9 cellular contexts compared by ENCODE assay signal in the genomic region with DNA sequence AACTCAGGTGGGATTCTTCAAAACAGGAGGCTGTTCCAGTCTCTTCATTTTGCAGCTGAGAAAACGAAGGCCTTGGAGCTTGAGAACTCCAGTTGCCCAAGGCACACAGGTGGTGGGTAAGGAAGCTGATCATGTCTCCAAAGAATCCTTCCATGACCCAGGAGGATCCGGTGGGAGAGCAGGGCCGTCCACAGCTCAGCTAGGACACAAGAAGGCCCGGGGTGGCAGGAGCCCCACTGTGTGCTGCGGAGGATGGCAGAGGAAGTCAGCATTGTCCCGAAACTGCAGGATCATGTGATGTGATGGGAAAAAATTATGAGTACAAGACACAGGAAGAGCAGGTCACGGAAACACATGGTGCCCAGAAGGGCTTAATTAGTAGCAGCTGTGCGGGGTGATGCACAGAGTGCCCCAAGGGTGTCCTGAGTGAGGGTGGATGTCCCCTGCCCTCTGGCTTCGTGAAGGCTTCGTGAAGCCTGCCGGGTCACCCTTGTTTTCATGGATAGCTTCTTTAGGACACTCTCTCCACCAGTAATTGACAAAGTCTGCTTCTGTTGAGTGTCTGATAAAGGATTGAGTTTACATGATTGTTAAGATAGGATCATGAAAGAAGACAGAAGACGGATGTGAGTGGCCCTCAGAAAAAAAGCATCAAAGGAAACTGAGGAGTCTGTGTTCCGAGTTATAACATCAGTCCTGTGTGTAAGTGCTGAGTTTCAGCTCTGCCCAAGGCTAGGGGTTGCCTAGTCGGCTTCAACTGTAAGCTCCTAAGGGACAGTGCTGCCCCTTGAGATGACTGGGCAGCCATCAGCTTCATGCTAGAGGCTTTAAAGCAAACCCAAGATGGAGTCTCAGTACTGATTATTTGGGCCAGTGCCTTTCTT. TPM values are rescaled to one million over a fixed set of nuclear protein-coding genes. Genes with fewer than 3 reads are reported as not detected.
DNase-seq lines count a peak whose midpoint lies in the region; ATAC-seq and TF ChIP-seq lines count a peak whose summit lies in the region.
"Had no signal": no experiment of that assay in that cellular context is flagged by ENCODE, and none has a peak within 500 bp of the region (broad histone marks: within the 10 kb centered on the region; RNA-seq: fewer than 3 reads in every experiment).

No MANE protein-coding gene starts in this region.

- H3K79me2 ChIP-seq in parathyroid adenoma, result no peaks in the 10 kb centered on the region

- H3K9me3 Mint-ChIP-seq in endodermal cell, result no peaks in the 10 kb centered on the region
- H3K9me3 Mint-ChIP-seq in activated CD4-positive, alpha-beta T cell treated with anti-CD3 and anti-CD28 coated beads for 36 hours (ENCODE audit: low read depth), result no peaks in the 10 kb centered on the region
- H3K9me3 Mint-ChIP-seq in activated T-helper 1 cell treated with anti-CD3 and anti-CD28 coated beads, Interleukin-12 subunit alpha, Interleukin-12 subunit beta, Interleukin-2, Interleukin-4 antibody, amounts not matched to agents 30 ng/mL and 10 ng/mL and 1 ng/mL, durations not matched to agents 14 hours and 24 hours and 36 hours, result no peaks in the 10 kb centered on the region

- H3K4me3 Mint-ChIP-seq in endodermal cell, result no peak overlapping the region
- H3K4me3 Mint-ChIP-seq in activated CD4-positive, alpha-beta T cell treated with anti-CD3 and anti-CD28 coated beads for 36 hours, result no peak overlapping the region
- no peak overlapping the region for H3K4me3 Mint-ChIP-seq in activated T-helper 1 cell treated with anti-CD3 and anti-CD28 coated beads, Interleukin-12 subunit alpha, Interleukin-12 subunit beta, Interleukin-2, Interleukin-4 antibody, amounts not matched to agents 30 ng/mL and 10 ng/mL and 1 ng/mL, durations not matched to agents 14 hours and 24 hours and 36 hours

- no peak overlapping the region for H3K27ac Mint-ChIP-seq in endodermal cell
- H3K27ac Mint-ChIP-seq in activated CD4-positive, alpha-beta T cell treated with anti-CD3 and anti-CD28 coated beads for 36 hours, result no peak overlapping the region
- no peak overlapping the region for H3K27ac Mint-ChIP-seq in activated T-helper 1 cell treated with anti-CD3 and anti-CD28 coated beads, Interleukin-12 subunit alpha, Interleukin-12 subunit beta, Interleukin-2, Interleukin-4 antibody, amounts not matched to agents 30 ng/mL and 10 ng/mL and 1 ng/mL, durations not matched to agents 14 hours and 24 hours and 36 hours

- peaks cover 23% of the 10 kb centered on the region for H3K4me1 Mint-ChIP-seq in endodermal cell
- peaks cover 12% of the 10 kb centered on the region for H3K4me1 Mint-ChIP-seq in activated CD4-positive, alpha-beta T cell treated with anti-CD3 and anti-CD28 coated beads for 36 hours
- peaks cover 5% of the 10 kb centered on the region for H3K4me1 Mint-ChIP-seq in activated T-helper 1 cell treated with anti-CD3 and anti-CD28 coated beads, Interleukin-12 subunit alpha, Interleukin-12 subunit beta, Interleukin-2, Interleukin-4 antibody, amounts not matched to agents 30 ng/mL and 10 ng/mL and 1 ng/mL, durations not matched to agents 14 hours and 24 hours and 36 hours (ENCODE audit: low read depth)

- H3K9me3 ChIP-seq in IMR-90 (ENCODE audit: control insufficient read depth, insufficient read depth, low read length), result no peaks in the 10 kb centered on the region
- H3K9me3 ChIP-seq in endodermal cell (ENCODE audit: control insufficient read depth, low read length), result no peaks in the 10 kb centered on the region
- H3K9me3 ChIP-seq in parathyroid adenoma (ENCODE audit: control insufficient read depth, low read length), result no peaks in the 10 kb centered on the region
- H3K9me3 ChIP-seq: adrenal gland had no signal

- peaks cover 3 to 8% of the 10 kb centered on the region in 2 experiments; a peak in 2 of 4 replicates for H3K79me1 ChIP-seq in IMR-90 (ENCODE audit: low read depth in 1 of 2, low read length in 2 of 2)

- DNase-seq in IMR-90 (peak; percentile 43), endodermal cell (peak; percentile 57), NCI-H1436 (lab: John Stamatoyannopoulos, UW) (no peak)
- no peak for DNase-seq in activated CD4-positive, alpha-beta T cell treated with anti-CD3 and anti-CD28 coated beads for 36 hours
- DNase-seq in activated T-cell treated with anti-CD3 and anti-CD28 coated beads, Interleukin-2, amount 50 U/mL, for 48 hours, result no peak
- DNase-seq in activated T-helper 1 cell treated with anti-CD3 and anti-CD28 coated beads, Interleukin-12 subunit alpha, Interleukin-12 subunit beta, Interleukin-2, Interleukin-4 antibody, amounts not matched to agents 30 ng/mL and 10 ng/mL and 1 ng/mL, durations not matched to agents 14 hours and 24 hours and 36 hours (ENCODE audit: low spot score), result no peak

- H4K8ac ChIP-seq in IMR-90 (ENCODE audit: low read depth in 2 of 2, low read length in 2 of 2), result peak overlapping the region; percentile 87 to 97

- peak overlapping the region; percentile 96 for H2BK20ac ChIP-seq in IMR-90 (ENCODE audit: low read depth, low read length)

- H2AFZ ChIP-seq in IMR-90 (replicated peaks; ENCODE audit: low read length, poor library complexity), result peak overlapping the region; percentile 87
- peak overlapping the region; percentile 86 for H2AFZ ChIP-seq in parathyroid adenoma

- no peak overlapping the region; the same call in 1 of the 2 replicates for H3K27ac ChIP-seq in C4-2B
- peak overlapping the region; percentile 86 for H3K27ac ChIP-seq in IMR-90 (ENCODE audit: insufficient read depth, low read length)
- H3K27ac ChIP-seq in endodermal cell (ENCODE audit: low read depth, low read length), result peak overlapping the region; percentile 51
- H3K27ac ChIP-seq in parathyroid adenoma, result peak overlapping the region; percentile 82

- intact Hi-C loops in IMR-90 (cut with micrococcal nuclease), result loop anchor here (1.0 to 5.0 kb wide), 6 partner anchors 35 to 432 kb away; a partner anchor contains a TSS
- intact Hi-C loops in activated CD4-positive, alpha-beta T cell treated with anti-CD3 and anti-CD28 coated beads for 36 hours (cut with DNase I, micrococcal nuclease), result loop anchor here (2.0 to 5.0 kb wide), 6 partner anchors 112 to 765 kb away; a partner anchor contains a TSS
- intact Hi-C loops in activated T-helper 1 cell treated with anti-CD3 and anti-CD28 coated beads, Interleukin-12 subunit alpha, Interleukin-12 subunit beta, Interleukin-2, Interleukin-4 antibody, amounts not matched to agents 30 ng/mL and 10 ng/mL and 1 ng/mL, durations not matched to agents 14 hours and 24 hours and 36 hours (cut with micrococcal nuclease), result loop anchor here (2.0 to 10.0 kb wide), 4 partner anchors 112 to 758 kb away; no protein-coding TSS in a partner anchor

- BruUV-seq in IMR-90 (replicated peaks; lab: Mats Ljungman, UMichigan), result no TSS peak

- H3K36me3 ChIP-seq in IMR-90 (ENCODE audit: control insufficient read depth, insufficient read depth, low read length) (no peaks in the 10 kb centered on the region), endodermal cell (ENCODE audit: control insufficient read depth, insufficient read depth, low read length) (no peaks in the 10 kb centered on the region), parathyroid adenoma (ENCODE audit: control insufficient read depth, insufficient read depth, low read length) (no peaks in the 10 kb centered on the region)
- H3K36me3 ChIP-seq: adrenal gland had no signal

- H4K5ac ChIP-seq in IMR-90 (ENCODE audit: low read depth, low read length), result peak overlapping the region; percentile 90

- peak overlapping the region; percentile 97 for H4K91ac ChIP-seq in IMR-90 (ENCODE audit: insufficient read depth, low read depth, low read length)

- H3K4me1 ChIP-seq in IMR-90 (ENCODE audit: control insufficient read depth, insufficient read depth, low read length) (peaks cover 15% of the 10 kb centered on the region), endodermal cell (ENCODE audit: control insufficient read depth, insufficient read depth, low read length) (peaks cover 4% of the 10 kb centered on the region), parathyroid adenoma (peaks cover 7% of the 10 kb centered on the region)

- TF ChIP-seq RAD21 in IMR-90 (IDR thresholded peaks at IDR 0.05; ENCODE audit: low read length), result no peak

- peak overlapping the region; percentile 88 for H3K18ac ChIP-seq in IMR-90 (ENCODE audit: low read depth, low read length)

- no peaks in the 10 kb centered on the region for H3K36me3 Mint-ChIP-seq in endodermal cell (ENCODE audit: low read depth)
- no peaks in the 10 kb centered on the region for H3K36me3 Mint-ChIP-seq in activated CD4-positive, alpha-beta T cell treated with anti-CD3 and anti-CD28 coated beads for 36 hours (ENCODE audit: low read depth)
- no peaks in the 10 kb centered on the region for H3K36me3 Mint-ChIP-seq in activated T-helper 1 cell treated with anti-CD3 and anti-CD28 coated beads, Interleukin-12 subunit alpha, Interleukin-12 subunit beta, Interleukin-2, Interleukin-4 antibody, amounts not matched to agents 30 ng/mL and 10 ng/mL and 1 ng/mL, durations not matched to agents 14 hours and 24 hours and 36 hours (ENCODE audit: low read depth)

- H3K14ac ChIP-seq in IMR-90 (replicated peaks; ENCODE audit: low read depth, low read length), result peak overlapping the region; percentile 86

- peaks cover 7% of the 10 kb centered on the region for H3K9me1 ChIP-seq in IMR-90 (ENCODE audit: insufficient read depth, low read length)

- in situ Hi-C loops in IMR-90 (cut with MboI; ENCODE audit: low sequenced_read_pairs), result loop anchor here (5.0 kb wide), 2 partner anchors 110 to 400 kb away; no protein-coding TSS in a partner anchor

- H3K23ac ChIP-seq in IMR-90 (ENCODE audit: low read depth, low read length), result peak overlapping the region; percentile 68

- ATAC-seq in IMR-90 (ENCODE audit: low read depth), result peak; percentile 9
- ATAC-seq in activated CD4-positive, alpha-beta T cell treated with anti-CD3 and anti-CD28 coated beads for 36 hours, result no peak

- no peak for TF ChIP-seq POLR2A in IMR-90 (IDR thresholded peaks at IDR 0.05; ENCODE audit: low read depth, low read length)

- peak overlapping the region; percentile 82 for H2BK5ac ChIP-seq in IMR-90 (ENCODE audit: low read depth, low read length, poor library complexity, severe bottlenecking)

- H3K9ac ChIP-seq in IMR-90 (ENCODE audit: low read depth, low read length), result peak overlapping the region; percentile 36
- no peak overlapping the region for H3K9ac ChIP-seq in endodermal cell (ENCODE audit: extremely low read depth, low read length, poor library complexity, severe bottlenecking)
- no peak overlapping the region for H3K9ac ChIP-seq in parathyroid adenoma

- H2AK5ac ChIP-seq in IMR-90 (ENCODE audit: low read depth, low read length), result peak overlapping the region; percentile 97

- H3K4ac ChIP-seq in IMR-90 (ENCODE audit: low read depth, low read length), result peak overlapping the region; percentile 82

- peaks cover 28% of the 10 kb centered on the region for H3K27me3 Mint-ChIP-seq in endodermal cell (ENCODE audit: insufficient read depth)
- H3K27me3 Mint-ChIP-seq in activated CD4-positive, alpha-beta T cell treated with anti-CD3 and anti-CD28 coated beads for 36 hours, result peaks cover 4% of the 10 kb centered on the region
- peaks cover 25% of the 10 kb centered on the region for H3K27me3 Mint-ChIP-seq in activated T-helper 1 cell treated with anti-CD3 and anti-CD28 coated beads, Interleukin-12 subunit alpha, Interleukin-12 subunit beta, Interleukin-2, Interleukin-4 antibody, amounts not matched to agents 30 ng/mL and 10 ng/mL and 1 ng/mL, durations not matched to agents 14 hours and 24 hours and 36 hours (ENCODE audit: insufficient read depth)

- H2BK120ac ChIP-seq in IMR-90 (ENCODE audit: low read depth, low read length), result peak overlapping the region; percentile 96

- peak overlapping the region; percentile 15 for H3K4me2 ChIP-seq in IMR-90 (ENCODE audit: low read depth, low read length)
- H3K4me2 ChIP-seq in parathyroid adenoma (ENCODE audit: low read length), result no peak overlapping the region

- peak; percentile 40 for TF ChIP-seq CTCF in C4-2B (conservative IDR thresholded peaks at IDR 0.05)
- no peak for TF ChIP-seq CTCF in IMR-90 (conservative IDR thresholded peaks at IDR 0.05; ENCODE audit: low read depth, low read length)
- TF ChIP-seq CTCF in endodermal cell (conservative IDR thresholded peaks at IDR 0.05), result no peak
- no peak for TF ChIP-seq CTCF in parathyroid adenoma (IDR thresholded peaks at IDR 0.05)

- H2AK9ac ChIP-seq in IMR-90 (replicated peaks; ENCODE audit: low read depth, low read length, poor library complexity), result peak overlapping the region; percentile 92

- peak overlapping the region; percentile 68; the same call in 1 of the 2 replicates for H3K56ac ChIP-seq in IMR-90 (ENCODE audit: extremely low read depth, insufficient read depth, low read length)

- dilution Hi-C loops in IMR-90 (cut with HindIII; ENCODE audit: low sequenced_read_pairs, unreplicated experiment), result no loop called here

- H3K4me3 ChIP-seq in IMR-90 (ENCODE audit: insufficient read depth, low read depth, low read length), result no peak overlapping the region
- no peak overlapping the region for H3K4me3 ChIP-seq in endodermal cell (ENCODE audit: low read length)
- H3K4me3 ChIP-seq in parathyroid adenoma (ENCODE audit: low read depth, low read length), result no peak overlapping the region

- CTCF ChIA-PET in IMR-90 (lab: Yijun Ruan, JAX), result interaction anchor here (0.6 to 1.3 kb wide), 10 partner anchors 12 to 494 kb away, joined by 3 to 7 read pairs (median 4); no protein-coding TSS in a partner anchor
- CTCF ChIA-PET in activated CD4-positive, alpha-beta T cell treated with anti-CD3 and anti-CD28 coated beads for 36 hours (lab: Charles Lee), result interaction anchor here (0.6 to 2.2 kb wide), 8 partner anchors 12 to 402 kb away, joined by 3 to 7 read pairs (median 4); no protein-coding TSS in a partner anchor

- no peaks in the 10 kb centered on the region for H4K20me1 ChIP-seq in IMR-90 (ENCODE audit: insufficient read depth, low read length)

- WGBS in IMR-90 (ENCODE audit: extremely low coverage in 2 of 2, insufficient read length in 1 of 2), 2 experiments, result 68% methylated on average over 8 of the region's 14 CpGs; no CpG with 5 or more reads in 1 of the 2 experiments
- WGBS in endodermal cell (ENCODE audit: insufficient coverage in 1 of 2, insufficient read length in 1 of 2), 2 experiments, result 78 to 81% methylated on average over 8 to 14 of the region's 14 CpGs

- H2BK15ac ChIP-seq in IMR-90 (ENCODE audit: low read depth, low read length), result peak overlapping the region; percentile 99

- H3K27me3 ChIP-seq in IMR-90 (ENCODE audit: control insufficient read depth, insufficient read depth, low read length), result no peaks in the 10 kb centered on the region
- H3K27me3 ChIP-seq in endodermal cell (ENCODE audit: control insufficient read depth, insufficient read depth, low read length, poor library complexity, severe bottlenecking), result peaks cover 15% of the 10 kb centered on the region
- no peaks in the 10 kb centered on the region for H3K27me3 ChIP-seq in parathyroid adenoma (ENCODE audit: control insufficient read depth, insufficient read depth, low read length)
- H3K27me3 ChIP-seq: adrenal gland had no signal

- POLR2A ChIA-PET in IMR-90 (lab: Charles Lee; ENCODE audit: unreplicated experiment), result no interaction called here
- POLR2A ChIA-PET in activated CD4-positive, alpha-beta T cell treated with anti-CD3 and anti-CD28 coated beads for 36 hours (lab: Charles Lee), result no interaction called here

RNA-seq across cellular contexts. Expression of a gene that starts 33.8 kb away (rescaled TPM):
- 121 and 174 TPM in 2 replicates for total RNA-seq in IMR-90 (2012; rRNA removed)
- polyA plus RNA-seq in IMR-90 (2012; rRNA removed), result 12.1 and 14.7 TPM in 2 replicates
- polyA plus RNA-seq in IMR-90 (2012; cell fraction: cytosol; rRNA removed), result 5.2 and 9.7 TPM in 2 replicates
- 12.1 and 25.9 TPM in 2 replicates for polyA plus RNA-seq in IMR-90 (2012; cell fraction: nucleus; rRNA removed; ENCODE audit: low replicate concordance)
- total RNA-seq in endodermal cell, result 10 to 100 TPM; 17.6 to 22.3 TPM
- 30.8 TPM for polyA plus RNA-seq in endodermal cell (2013, experiment 1 of 2)
- polyA plus RNA-seq in endodermal cell (2013, experiment 2 of 2), result 33.2 TPM
- 10 to 100 TPM; 33.5 to 37.1 TPM for total RNA-seq in activated CD4-positive, alpha-beta T cell treated with anti-CD3 and anti-CD28 coated beads for 36 hours
- total RNA-seq in activated T-helper 1 cell treated with anti-CD3 and anti-CD28 coated beads, Interleukin-12 subunit alpha, Interleukin-12 subunit beta, Interleukin-2, Interleukin-4 antibody, amounts not matched to agents 30 ng/mL and 10 ng/mL and 1 ng/mL, durations not matched to agents 14 hours and 24 hours and 36 hours, result 32.1 and 32.4 TPM in 2 replicates

Comparison
In these comparisons a context has a peak if more than half of its experiments do, and no peak if none do; other contexts are left out.
1. DNase-seq: peak in IMR-90 (single experiment) and endodermal cell (single experiment); none in NCI-H1436 (single experiment), activated CD4-positive, alpha-beta T cell treated with anti-CD3 and anti-CD28 coated beads for 36 hours (single experiment), activated T-cell treated with anti-CD3 and anti-CD28 coated beads, Interleukin-2, amount 50 U/mL, for 48 hours (0 of 2) and activated T-helper 1 cell treated with anti-CD3 and anti-CD28 coated beads, Interleukin-12 subunit alpha, Interleukin-12 subunit beta, Interleukin-2, Interleukin-4 antibody, amounts not matched to agents 30 ng/mL and 10 ng/mL and 1 ng/mL, durations not matched to agents 14 hours and 24 hours and 36 hours (single experiment).